In the genomic region with DNA sequence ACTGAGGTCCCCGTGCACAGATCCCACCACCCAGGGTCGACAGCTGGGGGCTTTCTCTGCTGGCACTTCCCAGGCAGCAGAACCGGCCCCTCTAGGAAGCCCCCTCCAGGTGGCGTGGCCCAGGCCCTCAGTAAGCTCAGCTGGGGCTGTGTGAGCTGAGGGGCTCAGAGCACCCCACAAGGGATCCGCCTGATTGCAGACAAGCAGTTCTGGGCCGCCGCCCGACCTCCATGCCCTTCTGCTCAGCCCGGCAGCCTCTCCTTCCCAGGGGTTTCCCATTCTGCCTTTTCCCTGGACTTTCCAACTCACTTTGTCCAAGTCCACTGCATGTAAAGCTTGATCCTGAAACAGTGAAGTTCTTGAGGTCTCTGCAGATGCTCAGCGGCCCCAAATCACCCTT, we compare ENCODE assay signal across 20 cellular contexts.
"Had no signal": no experiment of that assay in that cellular context is flagged by ENCODE, and none has a peak within 500 bp of the region (broad histone marks: within the 10 kb centered on the region; RNA-seq: fewer than 3 reads in every experiment).

No MANE protein-coding gene starts in this region.

- H3K36me3 ChIP-seq: uterus had no signal

- H3K4me3 Mint-ChIP-seq: endodermal cell, naive B cell, nephron progenitor cell had no signal

- DNase-seq: effector CD4-positive, alpha-beta T cell; endodermal cell; erythroblast; foreskin keratinocyte; left colon; left ventricle myocardium superior; mesenchymal stem cell; midbrain; naive B cell; nephron progenitor cell; stimulated activated CD4-positive, alpha-beta T cell treated with anti-CD3 and anti-CD28 coated beads, Interleukin-2, amount 100 ng/mL, for 24 hours; stimulated activated CD4-positive, alpha-beta T cell treated with anti-CD3 and anti-CD28 coated beads, Interleukin-4, amount 100 ng/mL, for 4 hours; stimulated activated naive CD4-positive, alpha-beta T cell treated with Interleukin-2 at 50 U/mL for 16 hours; tibial artery; uterus had no signal

- H3K27ac ChIP-seq: coronary artery, foreskin keratinocyte, neutrophil, tibial artery, upper lobe of left lung, uterus had no signal

- H3K9me3 ChIP-seq: neutrophil, tibial artery, upper lobe of left lung, uterus had no signal

- H3K27ac Mint-ChIP-seq: endodermal cell, nephron progenitor cell had no signal

- H3K4me1 ChIP-seq: foreskin keratinocyte, tibial artery, upper lobe of left lung, uterus had no signal

- ATAC-seq: foreskin keratinocyte, left colon, left ventricle myocardium superior, sciatic nerve had no signal

- H3K4me3 ChIP-seq: coronary artery, lung, tibial artery, upper lobe of left lung, uterus had no signal

- H3K27me3 Mint-ChIP-seq: naive B cell had no signal

- H3K4me1 Mint-ChIP-seq: endodermal cell had no signal

- H3K27me3 ChIP-seq: foreskin keratinocyte, neutrophil, tibial artery, upper lobe of left lung, uterus had no signal

- H3K9me3 Mint-ChIP-seq: naive B cell had no signal
